12 cellular contexts compared by ENCODE assay signal in genomic region chr7:73703649-73703984, GRCh38. TPM values are rescaled to one million over a fixed set of nuclear protein-coding genes. Genes with fewer than 3 reads are reported as not detected.
DNase-seq lines count a peak whose midpoint lies in the region; ATAC-seq and TF ChIP-seq lines count a peak whose summit lies in the region.
"Had no signal": no experiment of that assay in that cellular context is flagged by ENCODE, and none has a peak within 500 bp of the region (broad histone marks: within the 10 kb centered on the region; RNA-seq: fewer than 3 reads in every experiment).

No MANE protein-coding gene starts in this region.

- peaks cover 0 to 6% of the 10 kb centered on the region in 2 donors for H3K36me3 ChIP-seq in vagina
- H3K36me3 ChIP-seq: cardiac muscle cell had no signal

- H3K4me3 Mint-ChIP-seq in dendritic cell treated with granulocyte-macrophage colony-stimulating factor and Interleukin-4, amounts not matched to agents 40 ng/mL and 50 ng/mL, for 4 days = peak overlapping the region; percentile 60
- peak overlapping the region; percentile 8 to 42 (median 36) for H3K4me3 Mint-ChIP-seq in nephron

- TF ChIP-seq CTCF in nephron (IDR thresholded peaks at IDR 0.05; ENCODE audit: unreplicated experiment in 3 of 3) (no peak), vagina (IDR thresholded peaks at IDR 0.05) (no peak)

- peak overlapping the region; percentile 55 for H3K27ac ChIP-seq in vagina
- H3K27ac ChIP-seq: cardiac muscle cell, parathyroid adenoma had no signal

- DNase-seq in left ventricle myocardium superior = no peak
- DNase-seq in Right ventricle myocardium inferior (ENCODE audit: missing footprints) = no peak
- no peak for DNase-seq in vagina (ENCODE audit: extremely low spot score in 2 of 2)
- DNase-seq in HuH-7 (ENCODE audit: low spot score) = no peak
- DNase-seq: activated CD8-positive, alpha-beta memory T cell treated with anti-CD3 and anti-CD28 coated beads, Interleukin-2, amount 50 U/mL, for 48 hours; NCI-H510A treated with DMSO at 0.1 percent for 48 hours had no signal

- no peak for TF ChIP-seq POLR2A in vagina (IDR thresholded peaks at IDR 0.05)

- peak overlapping the region in 1 of 2 donors; percentile 15 for H3K4me3 ChIP-seq in vagina
- H3K4me3 ChIP-seq: cardiac muscle cell had no signal

- no peaks in the 10 kb centered on the region for H3K27me3 ChIP-seq in vagina
- H3K27me3 ChIP-seq: cardiac muscle cell had no signal

- ATAC-seq in left ventricle myocardium superior (peak; percentile 8), Right ventricle myocardium inferior (no peak), HG02642 (IDR thresholded peaks at IDR 0.05; ENCODE audit: poor library complexity, unreplicated experiment) (no peak), HG02981 (IDR thresholded peaks at IDR 0.05; ENCODE audit: unreplicated experiment) (no peak)

- no peaks in the 10 kb centered on the region for H3K9me3 ChIP-seq in vagina

- no peaks in the 10 kb centered on the region for H3K9me3 Mint-ChIP-seq in dendritic cell treated with granulocyte-macrophage colony-stimulating factor and Interleukin-4, amounts not matched to agents 40 ng/mL and 50 ng/mL, for 4 days
- H3K9me3 Mint-ChIP-seq in nephron = no peaks in the 10 kb centered on the region

- intact Hi-C loops in left ventricle myocardium superior (cut with micrococcal nuclease) = no loop called here
- intact Hi-C loops in Right ventricle myocardium inferior (cut with DNase I) = no loop called here
- intact Hi-C loops in dendritic cell treated with granulocyte-macrophage colony-stimulating factor and Interleukin-4, amounts not matched to agents 40 ng/mL and 50 ng/mL, for 4 days (cut with micrococcal nuclease) = no loop called here
- intact Hi-C loops in vagina (cut with DNase I) = no loop called here

- H3K36me3 Mint-ChIP-seq in dendritic cell treated with granulocyte-macrophage colony-stimulating factor and Interleukin-4, amounts not matched to agents 40 ng/mL and 50 ng/mL, for 4 days (ENCODE audit: low read depth) = peaks cover 28% of the 10 kb centered on the region
- peaks cover 12% of the 10 kb centered on the region for H3K36me3 Mint-ChIP-seq in nephron (ENCODE audit: low read depth)

- H3K4me1 Mint-ChIP-seq in dendritic cell treated with granulocyte-macrophage colony-stimulating factor and Interleukin-4, amounts not matched to agents 40 ng/mL and 50 ng/mL, for 4 days (ENCODE audit: low read depth) = peaks cover 31% of the 10 kb centered on the region
- peaks cover 40% of the 10 kb centered on the region for H3K4me1 Mint-ChIP-seq in nephron

- peaks cover 68% of the 10 kb centered on the region for H3K27me3 Mint-ChIP-seq in dendritic cell treated with granulocyte-macrophage colony-stimulating factor and Interleukin-4, amounts not matched to agents 40 ng/mL and 50 ng/mL, for 4 days
- no peaks in the 10 kb centered on the region for H3K27me3 Mint-ChIP-seq in nephron (ENCODE audit: low read depth)

- peaks cover 36% of the 10 kb centered on the region for H3K4me1 ChIP-seq in vagina
- H3K4me1 ChIP-seq: parathyroid adenoma had no signal

- H3K27ac Mint-ChIP-seq in dendritic cell treated with granulocyte-macrophage colony-stimulating factor and Interleukin-4, amounts not matched to agents 40 ng/mL and 50 ng/mL, for 4 days = no peak overlapping the region
- H3K27ac Mint-ChIP-seq in nephron = no peak overlapping the region

RNA-seq across cellular contexts. Expression of gene STX1A, which starts 15.9 kb away (rescaled TPM):
- total RNA-seq in left ventricle myocardium superior (3.0 TPM), Right ventricle myocardium inferior (1.6 TPM), vagina (17.2 TPM)

RNA-seq across cellular contexts. Expression of gene BUD23, which starts 20.2 kb away (rescaled TPM):
- total RNA-seq in left ventricle myocardium superior (79.8 TPM), Right ventricle myocardium inferior (81.1 TPM), vagina (49.8 TPM)

RNA-seq across cellular contexts. Expression of gene DNAJC30, which starts 20.4 kb away (rescaled TPM):
- total RNA-seq in left ventricle myocardium superior (13.2 TPM), Right ventricle myocardium inferior (13.8 TPM), vagina (7.1 TPM)

RNA-seq across cellular contexts. Expression of gene ABHD11, which starts 35.0 kb away (rescaled TPM):
- 24.0 TPM for total RNA-seq in left ventricle myocardium superior
- total RNA-seq in Right ventricle myocardium inferior = 21.5 TPM
- total RNA-seq in vagina = 23.8 TPM

RNA-seq across cellular contexts. Expression of gene VPS37D, which starts 36.0 kb away (rescaled TPM):
- total RNA-seq in left ventricle myocardium superior = 3.3 TPM
- 3.0 TPM for total RNA-seq in Right ventricle myocardium inferior
- 5.4 TPM for total RNA-seq in vagina
